ENCODE assay signal across 1 cellular context in the genomic region with DNA sequence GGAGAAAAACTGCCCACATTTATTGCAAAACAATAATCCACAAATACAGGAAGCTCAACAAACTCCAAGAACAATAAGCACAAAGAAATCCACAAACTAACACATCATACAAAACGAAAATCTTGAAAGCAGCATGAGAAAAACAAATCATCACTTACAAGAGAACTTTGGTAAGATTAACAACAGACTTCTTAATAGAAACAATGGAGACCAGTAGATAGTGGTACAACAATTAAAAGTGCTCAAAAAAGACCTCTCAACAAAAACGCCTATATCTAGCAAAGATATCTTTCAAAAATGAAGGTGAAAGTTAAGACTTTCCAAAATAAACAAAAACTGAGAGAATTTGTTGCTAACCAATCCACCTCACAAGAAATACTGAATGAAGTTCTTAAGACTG.
TF ChIP-seq lines count a peak whose summit lies in the region.

No MANE protein-coding gene starts in this region.

TF ChIP-seq in HEK293, 187 proteins besides CTCF, POLR2A, EP300 and RAD21 (continued from another document):
- TF ChIP-seq, protein P1, sequence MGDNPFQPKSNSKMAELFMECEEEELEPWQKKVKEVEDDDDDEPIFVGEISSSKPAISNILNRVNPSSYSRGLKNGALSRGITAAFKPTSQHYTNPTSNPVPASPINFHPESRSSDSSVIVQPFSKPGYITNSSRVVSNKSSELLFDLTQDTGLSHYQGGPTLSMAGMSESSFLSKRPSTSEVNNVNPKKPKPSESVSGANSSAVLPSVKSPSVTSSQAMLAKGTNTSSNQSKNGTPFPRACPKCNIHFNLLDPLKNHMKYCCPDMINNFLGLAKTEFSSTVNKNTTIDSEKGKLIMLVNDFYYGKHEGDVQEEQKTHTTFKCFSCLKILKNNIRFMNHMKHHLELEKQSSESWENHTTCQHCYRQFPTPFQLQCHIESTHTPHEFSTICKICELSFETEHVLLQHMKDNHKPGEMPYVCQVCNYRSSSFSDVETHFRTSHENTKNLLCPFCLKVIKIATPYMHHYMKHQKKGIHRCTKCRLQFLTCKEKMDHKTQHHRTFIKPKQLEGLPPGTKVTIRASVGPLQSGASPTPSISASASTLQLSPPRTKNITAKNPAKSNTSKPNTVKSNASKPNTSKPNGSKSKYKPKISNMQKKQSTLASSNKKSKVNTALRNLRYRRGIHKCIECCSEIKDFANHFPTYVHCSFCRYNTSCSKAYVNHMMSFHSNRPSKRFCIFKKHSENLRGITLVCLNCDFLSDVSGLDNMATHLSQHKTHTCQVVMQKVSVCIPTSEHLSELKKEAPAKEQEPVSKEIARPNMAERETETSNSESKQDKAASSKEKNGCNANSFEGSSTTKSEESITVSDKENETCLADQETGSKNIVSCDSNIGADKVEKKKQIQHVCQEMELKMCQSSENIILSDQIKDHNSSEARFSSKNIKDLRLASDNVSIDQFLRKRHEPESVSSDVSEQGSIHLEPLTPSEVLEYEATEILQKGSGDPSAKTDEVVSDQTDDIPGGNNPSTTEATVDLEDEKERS (tag by site-specific recombination; IDR thresholded peaks at IDR 0.05): 0 out of 2 replicates have a peak, but pooled peaks have one; percentile 49
- no peak for TF ChIP-seq ZBTB1 (tag by site-specific recombination; IDR thresholded peaks at IDR 0.05)
- TF ChIP-seq KLF16 (tag by site-specific recombination; IDR thresholded peaks at IDR 0.05): 0 out of 2 replicates have a peak, but pooled peaks have one; percentile 28
- TF ChIP-seq, protein P2, sequence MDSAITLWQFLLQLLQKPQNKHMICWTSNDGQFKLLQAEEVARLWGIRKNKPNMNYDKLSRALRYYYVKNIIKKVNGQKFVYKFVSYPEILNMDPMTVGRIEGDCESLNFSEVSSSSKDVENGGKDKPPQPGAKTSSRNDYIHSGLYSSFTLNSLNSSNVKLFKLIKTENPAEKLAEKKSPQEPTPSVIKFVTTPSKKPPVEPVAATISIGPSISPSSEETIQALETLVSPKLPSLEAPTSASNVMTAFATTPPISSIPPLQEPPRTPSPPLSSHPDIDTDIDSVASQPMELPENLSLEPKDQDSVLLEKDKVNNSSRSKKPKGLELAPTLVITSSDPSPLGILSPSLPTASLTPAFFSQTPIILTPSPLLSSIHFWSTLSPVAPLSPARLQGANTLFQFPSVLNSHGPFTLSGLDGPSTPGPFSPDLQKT (IDR thresholded peaks at IDR 0.05; ENCODE audit: borderline replicate concordance, low read depth, low read length): no peak
- no peak for TF ChIP-seq BCL11A (tag by site-specific recombination; IDR thresholded peaks at IDR 0.05; ENCODE audit: low read depth)
- TF ChIP-seq SP7 (tag by site-specific recombination; IDR thresholded peaks at IDR 0.05): peak; percentile 26
- TF ChIP-seq, protein P3, sequence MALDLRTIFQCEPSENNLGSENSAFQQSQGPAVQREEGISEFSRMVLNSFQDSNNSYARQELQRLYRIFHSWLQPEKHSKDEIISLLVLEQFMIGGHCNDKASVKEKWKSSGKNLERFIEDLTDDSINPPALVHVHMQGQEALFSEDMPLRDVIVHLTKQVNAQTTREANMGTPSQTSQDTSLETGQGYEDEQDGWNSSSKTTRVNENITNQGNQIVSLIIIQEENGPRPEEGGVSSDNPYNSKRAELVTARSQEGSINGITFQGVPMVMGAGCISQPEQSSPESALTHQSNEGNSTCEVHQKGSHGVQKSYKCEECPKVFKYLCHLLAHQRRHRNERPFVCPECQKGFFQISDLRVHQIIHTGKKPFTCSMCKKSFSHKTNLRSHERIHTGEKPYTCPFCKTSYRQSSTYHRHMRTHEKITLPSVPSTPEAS (tag by site-specific recombination; IDR thresholded peaks at IDR 0.05): no peak
- peak; percentile 90 for TF ChIP-seq SETDB1 (IDR thresholded peaks at IDR 0.05; ENCODE audit: insufficient read length, low read length)
- peak; percentile 80; the same call in 1 of the 2 replicates for TF ChIP-seq TRIM28 (IDR thresholded peaks at IDR 0.05; ENCODE audit: borderline replicate concordance, low read length)
